In genomic region chr2:241602720-241603119, GRCh38 we compare ENCODE assay signal across 25 cellular contexts. TPM values are rescaled to one million over a fixed set of nuclear protein-coding genes. Genes with fewer than 3 reads are reported as not detected.
"Had no signal": no experiment of that assay in that cellular context is flagged by ENCODE, and none has a peak within 500 bp of the region (broad histone marks: within the 10 kb centered on the region; RNA-seq: fewer than 3 reads in every experiment).

No MANE protein-coding gene starts in this region.

- H3K27ac Mint-ChIP-seq: memory B cell; naive thymus-derived CD8-positive, alpha-beta T cell; nephron; stimulated activated memory B cell treated with anti-CD40 and anti-IgM and Interleukin-4, amounts not matched to agents 10 μg/mL and 1 μg/mL and 100 μg/mL, for 72 hours; type B pancreatic cell had no signal

- H3K9me3 Mint-ChIP-seq: immature natural killer cell; memory B cell; naive thymus-derived CD8-positive, alpha-beta T cell; nephron; neural crest cell; stimulated activated memory B cell treated with anti-CD40 and anti-IgM and Interleukin-4, amounts not matched to agents 10 μg/mL and 1 μg/mL and 100 μg/mL, for 72 hours; stimulated activated naive CD8-positive, alpha-beta T cell treated with anti-CD3 and anti-CD28 coated beads, Interleukin-15, amount 100 ng/mL, for 72 hours; type B pancreatic cell had no signal

- H3K9me3 ChIP-seq: heart left ventricle, left ventricle myocardium inferior, neutrophil, ovary, prostate gland, sigmoid colon, spleen, tibial nerve, vagina had no signal

- H3K27ac ChIP-seq: heart left ventricle, left ventricle myocardium inferior, neutrophil, ovary, prostate gland, sigmoid colon, spleen, tibial nerve, vagina had no signal

- H3K4me1 Mint-ChIP-seq: neural crest cell; stimulated activated memory B cell treated with anti-CD40 and anti-IgM and Interleukin-4, amounts not matched to agents 10 μg/mL and 1 μg/mL and 100 μg/mL, for 72 hours; stimulated activated naive CD8-positive, alpha-beta T cell treated with anti-CD3 and anti-CD28 coated beads, Interleukin-15, amount 100 ng/mL, for 72 hours had no signal

- H3K27me3 Mint-ChIP-seq: memory B cell; naive thymus-derived CD8-positive, alpha-beta T cell; stimulated activated memory B cell treated with anti-CD40 and anti-IgM and Interleukin-4, amounts not matched to agents 10 μg/mL and 1 μg/mL and 100 μg/mL, for 72 hours; stimulated activated naive CD8-positive, alpha-beta T cell treated with anti-CD3 and anti-CD28 coated beads, Interleukin-15, amount 100 ng/mL, for 72 hours; type B pancreatic cell had no signal

- DNase-seq: heart left ventricle; hypothalamus; immature natural killer cell; left ventricle myocardium inferior; naive thymus-derived CD8-positive, alpha-beta T cell; occipital lobe; retina; sigmoid colon; small intestine; spleen; stimulated activated CD4-positive, alpha-beta T cell treated with anti-CD3 and anti-CD28 coated beads, Interleukin-4, amount 100 ng/mL, for 24 hours; stimulated activated naive CD4-positive, alpha-beta T cell treated with Interleukin-2 at 50 U/mL for 16 hours; stimulated activated naive CD8-positive, alpha-beta T cell treated with anti-CD3 and anti-CD28 coated beads, Interleukin-15, amount 100 ng/mL, for 72 hours; substantia nigra had no signal

- H3K27me3 ChIP-seq: heart left ventricle, neutrophil, ovary, sigmoid colon, spleen, tibial nerve, vagina had no signal

- FAIRE-seq: islet of Langerhans, small intestine had no signal

- H3K36me3 ChIP-seq: ovary had no signal

- H3K4me1 ChIP-seq: heart left ventricle, left ventricle myocardium inferior, prostate gland, sigmoid colon, spleen, tibial nerve, vagina had no signal

- H3K4me3 Mint-ChIP-seq: immature natural killer cell; memory B cell; naive thymus-derived CD8-positive, alpha-beta T cell; nephron; neural crest cell; stimulated activated memory B cell treated with anti-CD40 and anti-IgM and Interleukin-4, amounts not matched to agents 10 μg/mL and 1 μg/mL and 100 μg/mL, for 72 hours; stimulated activated naive CD8-positive, alpha-beta T cell treated with anti-CD3 and anti-CD28 coated beads, Interleukin-15, amount 100 ng/mL, for 72 hours; type B pancreatic cell had no signal

- ATAC-seq: naive thymus-derived CD8-positive, alpha-beta T cell; stimulated activated memory B cell treated with anti-CD40 and anti-IgM and Interleukin-4, amounts not matched to agents 10 μg/mL and 1 μg/mL and 100 μg/mL, for 72 hours; stimulated activated naive CD8-positive, alpha-beta T cell treated with anti-CD3 and anti-CD28 coated beads, Interleukin-15, amount 100 ng/mL, for 72 hours had no signal

- H3K4me3 ChIP-seq: heart left ventricle, left ventricle myocardium inferior, ovary, prostate gland, sigmoid colon, spleen, tibial nerve, vagina had no signal

RNA-seq across cellular contexts. Expression of gene BOK, which starts 44.2 kb away (rescaled TPM):
- total RNA-seq: naive thymus-derived CD8-positive, alpha-beta T cell had no signal
